In the genomic region with DNA sequence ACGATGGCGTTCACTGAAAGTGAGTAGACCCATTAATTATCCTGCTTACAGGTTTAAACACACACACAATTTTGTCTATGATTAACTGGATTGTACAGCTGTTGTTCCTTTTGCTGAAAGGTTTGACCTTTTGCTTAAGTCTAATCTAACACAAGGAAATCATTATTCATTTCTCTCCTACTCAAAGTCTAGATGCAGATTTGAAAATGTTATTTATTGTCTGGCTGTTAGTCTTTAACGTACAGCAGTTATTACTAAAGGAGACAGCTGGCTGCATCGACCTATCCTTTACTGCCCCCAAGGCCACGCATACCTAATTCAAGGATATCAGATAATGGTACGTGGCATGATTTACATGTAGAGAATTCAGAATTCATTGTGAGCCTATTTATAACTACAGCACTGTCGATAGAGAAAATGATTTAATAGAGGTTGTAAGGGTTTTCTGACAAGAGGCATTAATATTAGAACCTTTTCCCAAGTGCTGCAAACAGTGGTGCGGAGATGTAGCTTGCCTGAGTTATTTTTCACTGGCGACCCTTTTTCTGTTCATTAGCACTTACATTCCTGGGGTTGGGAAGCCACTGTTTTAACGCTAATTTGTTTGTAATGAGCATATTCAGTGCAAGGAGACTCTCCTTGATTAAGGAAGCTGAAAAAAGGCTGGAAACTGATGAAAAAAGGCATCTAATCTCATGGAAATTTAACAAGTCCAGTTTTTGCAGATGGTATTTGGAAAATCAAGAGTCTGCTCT, we compare ENCODE assay signal across 12 cellular contexts.
DNase-seq lines count a peak whose midpoint lies in the region; ATAC-seq and TF ChIP-seq lines count a peak whose summit lies in the region.
"Had no signal": no experiment of that assay in that cellular context is flagged by ENCODE, and none has a peak within 500 bp of the region (broad histone marks: within the 10 kb centered on the region; RNA-seq: fewer than 3 reads in every experiment).

No MANE protein-coding gene starts in this region.

- no peak overlapping the region for H3K23ac ChIP-seq in mesenchymal stem cell (ENCODE audit: low read length in 2 of 2)

- POLR2A ChIA-PET in OCI-LY7 (lab: Charles Lee): no interaction called here

- H3K36me3 Mint-ChIP-seq in activated T-helper 2 cell treated with anti-CD3 and anti-CD28 coated beads, Interferon-gamma antibody, Interleukin-2, Interleukin-4, amounts not matched to agents 10 μg/mL and 5 μg/mL and 100 μg/mL, durations not matched to agents 14 hours and 24 hours and 36 hours (ENCODE audit: low read depth): no peaks in the 10 kb centered on the region
- H3K36me3 Mint-ChIP-seq in stimulated activated memory B cell treated with anti-CD40 and anti-IgM and Interleukin-4, amounts not matched to agents 10 μg/mL and 1 μg/mL and 100 μg/mL, for 72 hours: no peaks in the 10 kb centered on the region
- H3K36me3 Mint-ChIP-seq: activated naive CD8-positive, alpha-beta T cell treated with anti-CD3 and anti-CD28 coated beads for 36 hours had no signal

- WGBS in mesenchymal stem cell: 33% methylated on average over 8 of the region's 10 CpGs

- BruUV-seq in OCI-LY7 (replicated peaks; lab: Mats Ljungman, UMichigan): no TSS peak

- H2AFZ ChIP-seq in mesenchymal stem cell (ENCODE audit: low read depth, low read length) (no peak overlapping the region), OCI-LY7 (ENCODE audit: low read length) (no peak overlapping the region)

- no peak overlapping the region for H2BK15ac ChIP-seq in mesenchymal stem cell (ENCODE audit: low read depth, poor library complexity, severe bottlenecking)

- H3K4me3 ChIP-seq in mesenchymal stem cell (ENCODE audit: insufficient read depth in 1 of 2, low read depth in 1 of 2, low read length in 2 of 2) (no peak overlapping the region), OCI-LY7 (ENCODE audit: low read depth, low read length, poor library complexity, severe bottlenecking) (no peak overlapping the region)
- H3K4me3 ChIP-seq: esophagus muscularis mucosa, HAP-1 had no signal

- no peak overlapping the region for H3K4ac ChIP-seq in mesenchymal stem cell (ENCODE audit: low read depth in 1 of 2, low read length in 2 of 2)

- no peak overlapping the region for H4K91ac ChIP-seq in mesenchymal stem cell (ENCODE audit: low read length)

- peaks cover 19% of the 10 kb centered on the region for H3K4me1 Mint-ChIP-seq in activated T-helper 2 cell treated with anti-CD3 and anti-CD28 coated beads, Interferon-gamma antibody, Interleukin-2, Interleukin-4, amounts not matched to agents 10 μg/mL and 5 μg/mL and 100 μg/mL, durations not matched to agents 14 hours and 24 hours and 36 hours (ENCODE audit: low read depth)
- no peaks in the 10 kb centered on the region for H3K4me1 Mint-ChIP-seq in stimulated activated memory B cell treated with anti-CD40 and anti-IgM and Interleukin-4, amounts not matched to agents 10 μg/mL and 1 μg/mL and 100 μg/mL, for 72 hours
- H3K4me1 Mint-ChIP-seq: activated naive CD8-positive, alpha-beta T cell treated with anti-CD3 and anti-CD28 coated beads for 36 hours had no signal

- H3K27ac Mint-ChIP-seq in activated T-helper 2 cell treated with anti-CD3 and anti-CD28 coated beads, Interferon-gamma antibody, Interleukin-2, Interleukin-4, amounts not matched to agents 10 μg/mL and 5 μg/mL and 100 μg/mL, durations not matched to agents 14 hours and 24 hours and 36 hours: peak overlapping the region; percentile 38
- no peak overlapping the region for H3K27ac Mint-ChIP-seq in stimulated activated memory B cell treated with anti-CD40 and anti-IgM and Interleukin-4, amounts not matched to agents 10 μg/mL and 1 μg/mL and 100 μg/mL, for 72 hours
- H3K27ac Mint-ChIP-seq: activated naive CD8-positive, alpha-beta T cell treated with anti-CD3 and anti-CD28 coated beads for 36 hours had no signal

- H3K27ac ChIP-seq in mesenchymal stem cell (ENCODE audit: low read length, poor library complexity, severe bottlenecking) (peak overlapping the region; percentile 70), OCI-LY7 (ENCODE audit: low read depth, low read length, poor library complexity, severe bottlenecking) (no peak overlapping the region)
- H3K27ac ChIP-seq: esophagus muscularis mucosa had no signal

- CTCF ChIA-PET in OCI-LY7 (lab: Charles Lee; ENCODE audit: unreplicated experiment): no interaction called here

- no peak overlapping the region for H3K18ac ChIP-seq in mesenchymal stem cell (ENCODE audit: low read depth in 1 of 2, low read length in 2 of 2)

- ATAC-seq in stimulated activated memory B cell treated with anti-CD40 and anti-IgM and Interleukin-4, amounts not matched to agents 10 μg/mL and 1 μg/mL and 100 μg/mL, for 72 hours: no peak

- DNase-seq in NCI-H2081 treated with DMSO at 0.1 percent for 48 hours (lab: John Stamatoyannopoulos, UW): peak; percentile 92
- no peak for DNase-seq in activated T-helper 2 cell treated with anti-CD3 and anti-CD28 coated beads, Interferon-gamma antibody, Interleukin-2, Interleukin-4, amounts not matched to agents 10 μg/mL and 5 μg/mL and 100 μg/mL, durations not matched to agents 14 hours and 24 hours and 36 hours (ENCODE audit: low spot score)
- DNase-seq in mesenchymal stem cell: peak; percentile 11
- DNase-seq in OCI-LY7 (ENCODE audit: low spot score): no peak
- DNase-seq in globus pallidus (ENCODE audit: low spot score): no peak
- DNase-seq in NCI-H187 treated with DMSO at 0.1 percent for 48 hours (lab: John Stamatoyannopoulos, UW): no peak
- DNase-seq: activated naive CD8-positive, alpha-beta T cell treated with anti-CD3 and anti-CD28 coated beads for 36 hours; IMR-90 had no signal

- intact Hi-C loops in activated T-helper 2 cell treated with anti-CD3 and anti-CD28 coated beads, Interferon-gamma antibody, Interleukin-2, Interleukin-4, amounts not matched to agents 10 μg/mL and 5 μg/mL and 100 μg/mL, durations not matched to agents 14 hours and 24 hours and 36 hours (cut with micrococcal nuclease): no loop called here
- intact Hi-C loops in OCI-LY7 (cut with micrococcal nuclease; ENCODE audit: unreplicated experiment): no loop called here

- H2AK5ac ChIP-seq in mesenchymal stem cell (ENCODE audit: low read length, severe bottlenecking): no peak overlapping the region

- no peaks in the 10 kb centered on the region; the same call in 1 of the 2 replicates for H3K9me3 ChIP-seq in ES-I3 (ENCODE audit: control insufficient read depth, insufficient read depth, low read length)
- no peaks in the 10 kb centered on the region for H3K9me3 ChIP-seq in mesenchymal stem cell (ENCODE audit: control insufficient read depth, low read length)
- H3K9me3 ChIP-seq in OCI-LY7 (ENCODE audit: low read length): no peaks in the 10 kb centered on the region
- H3K9me3 ChIP-seq: esophagus muscularis mucosa, HAP-1 had no signal

- no peaks in the 10 kb centered on the region for H3K79me2 ChIP-seq in OCI-LY7 (ENCODE audit: insufficient read depth, low read depth, low read length)

- no peak overlapping the region for H2BK5ac ChIP-seq in mesenchymal stem cell (ENCODE audit: low read depth, low read length, poor library complexity, severe bottlenecking)

- H3K4me2 ChIP-seq in mesenchymal stem cell (ENCODE audit: low read length, poor library complexity, severe bottlenecking) (peak overlapping the region; percentile 32), OCI-LY7 (ENCODE audit: low read length) (no peak overlapping the region)

- no peak overlapping the region for H2BK120ac ChIP-seq in mesenchymal stem cell (ENCODE audit: low read depth, low read length)

- TF ChIP-seq CTCF in OCI-LY7 (conservative IDR thresholded peaks at IDR 0.05; ENCODE audit: low read length): no peak

- no peak overlapping the region for H3K4me3 Mint-ChIP-seq in activated T-helper 2 cell treated with anti-CD3 and anti-CD28 coated beads, Interferon-gamma antibody, Interleukin-2, Interleukin-4, amounts not matched to agents 10 μg/mL and 5 μg/mL and 100 μg/mL, durations not matched to agents 14 hours and 24 hours and 36 hours (ENCODE audit: low read depth)
- H3K4me3 Mint-ChIP-seq in stimulated activated memory B cell treated with anti-CD40 and anti-IgM and Interleukin-4, amounts not matched to agents 10 μg/mL and 1 μg/mL and 100 μg/mL, for 72 hours: no peak overlapping the region
- H3K4me3 Mint-ChIP-seq: activated naive CD8-positive, alpha-beta T cell treated with anti-CD3 and anti-CD28 coated beads for 36 hours had no signal

- no peak overlapping the region for H4K8ac ChIP-seq in mesenchymal stem cell (ENCODE audit: low read length)

- no peaks in the 10 kb centered on the region for H3K27me3 ChIP-seq in mesenchymal stem cell (ENCODE audit: control insufficient read depth in 1 of 2, insufficient read depth in 1 of 2, low read length in 2 of 2)
- H3K27me3 ChIP-seq: esophagus muscularis mucosa had no signal

- H3K14ac ChIP-seq in mesenchymal stem cell (ENCODE audit: low read length in 2 of 2): no peak overlapping the region

- H2BK12ac ChIP-seq in mesenchymal stem cell (ENCODE audit: low read length in 2 of 2): no peak overlapping the region

- H3K27me3 Mint-ChIP-seq in activated T-helper 2 cell treated with anti-CD3 and anti-CD28 coated beads, Interferon-gamma antibody, Interleukin-2, Interleukin-4, amounts not matched to agents 10 μg/mL and 5 μg/mL and 100 μg/mL, durations not matched to agents 14 hours and 24 hours and 36 hours (ENCODE audit: low read depth): no peaks in the 10 kb centered on the region
- peaks cover 10% of the 10 kb centered on the region for H3K27me3 Mint-ChIP-seq in stimulated activated memory B cell treated with anti-CD40 and anti-IgM and Interleukin-4, amounts not matched to agents 10 μg/mL and 1 μg/mL and 100 μg/mL, for 72 hours
- H3K27me3 Mint-ChIP-seq: activated naive CD8-positive, alpha-beta T cell treated with anti-CD3 and anti-CD28 coated beads for 36 hours had no signal

- H3K9ac ChIP-seq in ES-I3 (ENCODE audit: low read depth, low read length): 0 out of 2 replicates have a peak overlapping the region, but pooled peaks have one; percentile 6
- H3K9ac ChIP-seq in mesenchymal stem cell (ENCODE audit: low read length): no peak overlapping the region

- H3K4me1 ChIP-seq in ES-I3 (ENCODE audit: insufficient read depth, low read length): peaks cover 29% of the 10 kb centered on the region
- no peaks in the 10 kb centered on the region for H3K4me1 ChIP-seq in mesenchymal stem cell (ENCODE audit: control insufficient read depth, insufficient read depth, low read depth, low read length)
- no peaks in the 10 kb centered on the region for H3K4me1 ChIP-seq in OCI-LY7 (ENCODE audit: insufficient read depth, low read length, poor library complexity, severe bottlenecking)

- peaks cover 7% of the 10 kb centered on the region for H3K9me3 Mint-ChIP-seq in activated T-helper 2 cell treated with anti-CD3 and anti-CD28 coated beads, Interferon-gamma antibody, Interleukin-2, Interleukin-4, amounts not matched to agents 10 μg/mL and 5 μg/mL and 100 μg/mL, durations not matched to agents 14 hours and 24 hours and 36 hours
- no peaks in the 10 kb centered on the region for H3K9me3 Mint-ChIP-seq in stimulated activated memory B cell treated with anti-CD40 and anti-IgM and Interleukin-4, amounts not matched to agents 10 μg/mL and 1 μg/mL and 100 μg/mL, for 72 hours
- H3K9me3 Mint-ChIP-seq: activated naive CD8-positive, alpha-beta T cell treated with anti-CD3 and anti-CD28 coated beads for 36 hours had no signal

- no peaks in the 10 kb centered on the region for H3K9me2 ChIP-seq in OCI-LY7 (ENCODE audit: insufficient read depth, low read length)

- no peaks in the 10 kb centered on the region for H4K20me1 ChIP-seq in OCI-LY7 (ENCODE audit: insufficient read depth, low read length)

- H3K36me3 ChIP-seq in ES-I3 (ENCODE audit: insufficient read depth, low read length): no peaks in the 10 kb centered on the region
- H3K36me3 ChIP-seq in mesenchymal stem cell (ENCODE audit: control insufficient read depth in 1 of 2, insufficient read depth in 2 of 2, low read depth in 1 of 2, low read length in 2 of 2): no peaks in the 10 kb centered on the region
- no peaks in the 10 kb centered on the region for H3K36me3 ChIP-seq in OCI-LY7 (ENCODE audit: insufficient read depth, low read length)
- H3K36me3 ChIP-seq: esophagus muscularis mucosa, HAP-1 had no signal

- H3K79me1 ChIP-seq in mesenchymal stem cell (replicated peaks; ENCODE audit: low read length, poor library complexity, severe bottlenecking): no peaks in the 10 kb centered on the region

Comparison
In these comparisons a context has a peak if more than half of its experiments do, and no peak if none do; other contexts are left out.
1. DNase-seq: peak in NCI-H2081 treated with DMSO at 0.1 percent for 48 hours (single experiment) and mesenchymal stem cell (single experiment); none in activated T-helper 2 cell treated with anti-CD3 and anti-CD28 coated beads, Interferon-gamma antibody, Interleukin-2, Interleukin-4, amounts not matched to agents 10 μg/mL and 5 μg/mL and 100 μg/mL, durations not matched to agents 14 hours and 24 hours and 36 hours (single experiment), OCI-LY7 (single experiment), globus pallidus (single experiment) and NCI-H187 treated with DMSO at 0.1 percent for 48 hours (single experiment).